In genomic region chr3:32257641-32258438, GRCh38 we compare ENCODE assay signal across 23 cellular contexts. TPM values are rescaled to one million over a fixed set of nuclear protein-coding genes. Genes with fewer than 3 reads are reported as not detected.
DNase-seq lines count a peak whose midpoint lies in the region; ATAC-seq and TF ChIP-seq lines count a peak whose summit lies in the region.
"Had no signal": no experiment of that assay in that cellular context is flagged by ENCODE, and none has a peak within 500 bp of the region (broad histone marks: within the 10 kb centered on the region; RNA-seq: fewer than 3 reads in every experiment).

No MANE protein-coding gene starts in this region.

- peak overlapping the region; percentile 43 for H3K4me3 Mint-ChIP-seq in activated naive CD4-positive, alpha-beta T cell treated with anti-CD3 and anti-CD28 coated beads, Interleukin-2, amount 50 U/mL, for 24 hours
- H3K4me3 Mint-ChIP-seq in activated naive CD4-positive, alpha-beta T cell treated with anti-CD3 and anti-CD28 coated beads for 36 hours, result no peak overlapping the region
- H3K4me3 Mint-ChIP-seq in T-helper 17 cell, result peak overlapping the region; percentile 59
- H3K4me3 Mint-ChIP-seq: activated CD4-positive, alpha-beta T cell treated with anti-CD3 and anti-CD28 coated beads for 36 hours; brain had no signal

- 46% methylated on average over 6 of the region's 6 CpGs for WGBS in smooth muscle cell (ENCODE audit: low lambda C conversion rate)

- no peak overlapping the region for H3K9ac ChIP-seq in smooth muscle cell (ENCODE audit: low read depth)

- intact Hi-C loops in activated naive CD4-positive, alpha-beta T cell treated with anti-CD3 and anti-CD28 coated beads for 36 hours (cut with micrococcal nuclease), result loop anchor here (2.0 kb wide), 1 partner anchor 17 kb away; no protein-coding TSS in a partner anchor

- H3K4me3 ChIP-seq in smooth muscle cell, result no peak overlapping the region
- H3K4me3 ChIP-seq: HAP-1 had no signal

- H3K27me3 Mint-ChIP-seq in activated naive CD4-positive, alpha-beta T cell treated with anti-CD3 and anti-CD28 coated beads, Interleukin-2, amount 50 U/mL, for 24 hours, result no peaks in the 10 kb centered on the region
- H3K27me3 Mint-ChIP-seq in activated naive CD4-positive, alpha-beta T cell treated with anti-CD3 and anti-CD28 coated beads for 36 hours (ENCODE audit: low read depth), result no peaks in the 10 kb centered on the region
- H3K27me3 Mint-ChIP-seq in T-helper 17 cell, result no peaks in the 10 kb centered on the region
- H3K27me3 Mint-ChIP-seq: activated CD4-positive, alpha-beta T cell treated with anti-CD3 and anti-CD28 coated beads for 36 hours; brain had no signal

- H3K36me3 Mint-ChIP-seq in activated naive CD4-positive, alpha-beta T cell treated with anti-CD3 and anti-CD28 coated beads, Interleukin-2, amount 50 U/mL, for 24 hours, result peaks cover 16% of the 10 kb centered on the region
- H3K36me3 Mint-ChIP-seq in activated naive CD4-positive, alpha-beta T cell treated with anti-CD3 and anti-CD28 coated beads for 36 hours (ENCODE audit: low read depth), result peaks cover 7% of the 10 kb centered on the region
- H3K36me3 Mint-ChIP-seq in T-helper 17 cell (ENCODE audit: low read depth), result peaks cover 4% of the 10 kb centered on the region
- H3K36me3 Mint-ChIP-seq: brain had no signal

- H3K9me3 ChIP-seq in T-helper 17 cell (ENCODE audit: control insufficient read depth, low read length, poor library complexity, severe bottlenecking) (no peaks in the 10 kb centered on the region), smooth muscle cell (replicated peaks; ENCODE audit: low read depth) (no peaks in the 10 kb centered on the region)
- H3K9me3 ChIP-seq: HAP-1 had no signal

- H3K4me1 Mint-ChIP-seq in activated naive CD4-positive, alpha-beta T cell treated with anti-CD3 and anti-CD28 coated beads, Interleukin-2, amount 50 U/mL, for 24 hours, result peaks cover 25% of the 10 kb centered on the region
- H3K4me1 Mint-ChIP-seq in activated naive CD4-positive, alpha-beta T cell treated with anti-CD3 and anti-CD28 coated beads for 36 hours (ENCODE audit: low read depth), result peaks cover 15% of the 10 kb centered on the region
- H3K4me1 Mint-ChIP-seq in T-helper 17 cell, result peaks cover 21% of the 10 kb centered on the region
- H3K4me1 Mint-ChIP-seq: brain had no signal

- DNase-seq in activated naive CD4-positive, alpha-beta T cell treated with anti-CD3 and anti-CD28 coated beads for 36 hours, result no peak
- peak; percentile 33 for DNase-seq in NCI-H146 (lab: John Stamatoyannopoulos, UW)
- DNase-seq in T-helper 17 cell, result no peak
- DNase-seq in smooth muscle cell (lab: John Stamatoyannopoulos, UW; ENCODE audit: unreplicated experiment), result no peak
- no peak for DNase-seq in GM20000 (ENCODE audit: low spot score)
- no peak for DNase-seq in central memory CD4-positive, alpha-beta T cell
- DNase-seq: activated CD4-positive, alpha-beta T cell treated with anti-CD3 and anti-CD28 coated beads for 36 hours; activated naive CD4-positive, alpha-beta T cell treated with Interleukin-2 at 50 U/mL for 16 hours; cortex of kidney; foreskin keratinocyte; KG1; kidney; mammary epithelial cell; NCI-H1436; NCI-H446; posterior cingulate gyrus; stimulated activated CD4-positive, alpha-beta T cell treated with anti-CD3 and anti-CD28 coated beads, Interleukin-4, amount 100 ng/mL, for 1 hour; T1000 had no signal

- no peak overlapping the region for H3K27ac ChIP-seq in smooth muscle cell (ENCODE audit: low read depth)
- H3K27ac ChIP-seq: foreskin keratinocyte, HL-60 had no signal

- peak; percentile 68 for ATAC-seq in T-helper 17 cell
- no peak for ATAC-seq in GM18870 (IDR thresholded peaks at IDR 0.05; ENCODE audit: unreplicated experiment)
- ATAC-seq: activated CD4-positive, alpha-beta T cell treated with anti-CD3 and anti-CD28 coated beads for 36 hours; foreskin keratinocyte had no signal

- CTCF ChIA-PET in activated naive CD4-positive, alpha-beta T cell treated with anti-CD3 and anti-CD28 coated beads for 36 hours (lab: Charles Lee), result interaction anchor here (1.3 kb wide), 1 partner anchor 18 kb away, joined by 4 read pairs; no protein-coding TSS in a partner anchor

- H3K36me3 ChIP-seq in smooth muscle cell (ENCODE audit: low read depth), result no peaks in the 10 kb centered on the region
- H3K36me3 ChIP-seq: HAP-1 had no signal

- no peaks in the 10 kb centered on the region for H4K20me1 ChIP-seq in smooth muscle cell (ENCODE audit: low read depth)

- H3K27ac Mint-ChIP-seq in activated naive CD4-positive, alpha-beta T cell treated with anti-CD3 and anti-CD28 coated beads, Interleukin-2, amount 50 U/mL, for 24 hours, result peak overlapping the region; percentile 19
- H3K27ac Mint-ChIP-seq in activated naive CD4-positive, alpha-beta T cell treated with anti-CD3 and anti-CD28 coated beads for 36 hours, result no peak overlapping the region
- H3K27ac Mint-ChIP-seq in T-helper 17 cell, result peak overlapping the region; percentile 78
- H3K27ac Mint-ChIP-seq: activated CD4-positive, alpha-beta T cell treated with anti-CD3 and anti-CD28 coated beads for 36 hours; brain had no signal

- TF ChIP-seq CTCF in smooth muscle cell (IDR thresholded peaks at IDR 0.05; ENCODE audit: borderline replicate concordance, insufficient read depth, poor library complexity, severe bottlenecking), result no peak
- no peak for TF ChIP-seq CTCF in GM20000 (IDR thresholded peaks at IDR 0.05; ENCODE audit: extremely low read depth, missing control alignments)

- H3K4me1 ChIP-seq in smooth muscle cell (ENCODE audit: low read depth), result no peaks in the 10 kb centered on the region
- H3K4me1 ChIP-seq: foreskin keratinocyte had no signal

- no peaks in the 10 kb centered on the region for H3K27me3 ChIP-seq in smooth muscle cell (ENCODE audit: low read depth)
- H3K27me3 ChIP-seq: foreskin keratinocyte had no signal

- H3K79me2 ChIP-seq in smooth muscle cell (ENCODE audit: low read depth), result no peaks in the 10 kb centered on the region

- peak overlapping the region; percentile 17 for H3K4me2 ChIP-seq in smooth muscle cell

- no peak overlapping the region for H2AFZ ChIP-seq in smooth muscle cell (ENCODE audit: low read depth)

- H3F3A ChIP-seq in smooth muscle cell (ENCODE audit: low read depth), result peaks cover 3% of the 10 kb centered on the region

- peaks cover 4% of the 10 kb centered on the region for H3K9me3 Mint-ChIP-seq in activated naive CD4-positive, alpha-beta T cell treated with anti-CD3 and anti-CD28 coated beads, Interleukin-2, amount 50 U/mL, for 24 hours
- peaks cover 4% of the 10 kb centered on the region for H3K9me3 Mint-ChIP-seq in activated naive CD4-positive, alpha-beta T cell treated with anti-CD3 and anti-CD28 coated beads for 36 hours

RNA-seq across cellular contexts. Expression of gene CMTM8, which starts 19.4 kb away (rescaled TPM):
- 10 to 100 TPM; 16.0 to 19.1 TPM for total RNA-seq in activated naive CD4-positive, alpha-beta T cell treated with anti-CD3 and anti-CD28 coated beads for 36 hours
- total RNA-seq in T-helper 17 cell (10 to 100 TPM in 1 of 2 donors, 1 to 10 TPM in 1; 6.3 to 16.4 TPM), smooth muscle cell (0.81 and 1.9 TPM in 2 replicates)
- polyA plus RNA-seq in smooth muscle cell, result 1.1 and 1.9 TPM in 2 replicates
